8 cellular contexts compared by ENCODE assay signal in the genomic region with DNA sequence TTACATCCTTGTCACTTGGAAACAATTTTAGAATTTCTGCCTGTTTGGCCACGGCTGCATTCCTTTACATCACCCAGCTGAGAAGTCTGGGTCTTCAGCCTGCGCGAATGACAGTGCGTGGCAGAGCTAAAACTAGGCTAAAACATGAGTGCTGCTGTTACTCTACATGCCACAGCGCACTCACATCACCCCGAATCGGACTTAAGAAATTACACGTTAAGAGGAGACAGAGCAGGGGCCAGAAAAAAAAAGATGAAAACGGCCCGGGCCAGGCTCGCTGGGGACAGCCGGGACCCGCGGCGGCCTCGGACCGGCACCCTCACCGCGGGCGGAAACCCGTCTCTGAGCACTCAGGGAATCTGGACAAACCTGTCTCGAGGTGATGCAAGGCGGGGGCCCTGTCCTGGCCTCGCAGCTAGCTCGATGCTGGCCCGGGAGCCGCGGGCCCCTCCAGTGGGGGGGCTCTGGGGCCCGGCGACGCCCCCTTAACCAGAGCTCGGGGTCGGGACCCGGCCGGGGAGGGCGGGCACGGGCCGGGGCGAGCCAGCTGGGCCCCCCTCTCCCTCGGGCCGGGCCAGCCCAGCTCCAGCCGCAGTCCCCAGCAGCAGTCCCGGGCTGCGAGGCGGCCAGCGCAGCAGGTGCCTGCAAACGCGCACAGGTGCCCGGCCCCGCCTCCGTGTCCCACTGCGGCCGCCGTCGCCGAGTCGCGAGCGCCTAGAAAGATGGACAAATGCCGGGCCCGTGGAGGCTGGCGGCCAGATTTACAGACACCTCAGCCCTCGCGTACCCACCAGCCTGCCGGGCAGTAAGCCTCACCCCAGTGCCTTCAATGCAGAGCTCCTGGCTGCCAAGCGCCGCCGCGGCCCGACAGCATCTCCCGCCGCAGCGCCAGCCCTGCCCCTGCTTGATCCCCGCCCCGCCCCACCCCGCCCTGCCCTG. TPM values are rescaled to one million over a fixed set of nuclear protein-coding genes. Genes with fewer than 3 reads are reported as not detected.
DNase-seq lines count a peak whose midpoint lies in the region; ATAC-seq and TF ChIP-seq lines count a peak whose summit lies in the region.

A gene (minus strand): TSS at position 879 of the 939 bp plus-strand sequence. CDS start 2,950 bp downstream, outside the sequence.

- 0 to 3% (median 1%) methylated on average over 23 to 76 of the region's 76 CpGs for WGBS in adrenal gland, 4 donors
- 1% methylated on average over 41 to 76 of the region's 76 CpGs for WGBS in heart left ventricle, 4 donors
- WGBS in trophoblast cell (ENCODE audit: extremely low coverage, insufficient coverage, insufficient read length), result no CpG with 5 or more reads among the region's 76 CpGs

- POLR2A ChIA-PET in OCI-LY7 (lab: Charles Lee), result interaction anchor here (0.6 to 2.2 kb wide), 5 partner anchors 8 to 446 kb away, joined by 3 to 9 read pairs (median 5); a partner anchor contains a TSS

- H3K27ac ChIP-seq in ACC112 (ENCODE audit: low read depth, low read length) (peak within 1 kb of the TSS; percentile 85), OCI-LY7 (ENCODE audit: low read depth, low read length, poor library complexity, severe bottlenecking) (peak within 1 kb of the TSS; percentile 49), adrenal gland (peak within 1 kb of the TSS; percentile 63 to 91 (median 88)), heart left ventricle (peak within 1 kb of the TSS; percentile 91 to 98 (median 96)), trophoblast cell (ENCODE audit: low read depth, low read length) (peak within 1 kb of the TSS; percentile 94)

- H2BK12ac ChIP-seq in trophoblast cell (ENCODE audit: low read length), result peak within 1 kb of the TSS; percentile 84

- H3K9me3 ChIP-seq in OCI-LY7 (ENCODE audit: low read length) (no peaks in the 10 kb centered on the region), adrenal gland (replicated peaks in 1 of 3) (no peaks in the 10 kb centered on the region), heart left ventricle (no peaks in the 10 kb centered on the region), trophoblast cell (ENCODE audit: insufficient read depth, low read depth, low read length) (no peaks in the 10 kb centered on the region)

- peaks cover 27% of the 10 kb centered on the region for H3K4me1 ChIP-seq in ACC112 (ENCODE audit: control insufficient read depth, insufficient read depth, low read length, unreplicated experiment)
- H3K4me1 ChIP-seq in OCI-LY7 (ENCODE audit: insufficient read depth, low read length, poor library complexity, severe bottlenecking), result peaks cover 23% of the 10 kb centered on the region
- H3K4me1 ChIP-seq in adrenal gland (replicated peaks in 1 of 2), result peaks cover 12 to 31% of the 10 kb centered on the region in 2 donors
- peaks cover 5 to 44% (median 32%) of the 10 kb centered on the region in 12 donors for H3K4me1 ChIP-seq in heart left ventricle
- H3K4me1 ChIP-seq in trophoblast cell (ENCODE audit: control insufficient read depth in 1 of 2, insufficient read depth in 2 of 2, low read length in 2 of 2), result peaks cover 8 to 16% of the 10 kb centered on the region in 2 experiments

- H3K14ac ChIP-seq in trophoblast cell (ENCODE audit: low read length), result peak within 1 kb of the TSS; percentile 98

- intact Hi-C loops in OCI-LY7 (cut with micrococcal nuclease; ENCODE audit: unreplicated experiment), result loop anchor here (1.0 to 5.0 kb wide), 4 partner anchors 46 to 445 kb away; no protein-coding TSS in a partner anchor
- intact Hi-C loops in adrenal gland (cut with DNase I), result loop anchor here in 1 of 2 donors (10.0 kb wide), 1 partner anchor 68 kb away; a partner anchor contains a TSS
- intact Hi-C loops in heart left ventricle (cut with DNase I), result loop anchor here in 7 of 10 donors (5.0 to 10.0 kb wide), 3 partner anchors 65 to 448 kb away; a partner anchor contains a TSS

- no peak within 1 kb of the TSS for H3K23ac ChIP-seq in trophoblast cell (ENCODE audit: low read length)

- peak within 1 kb of the TSS; percentile 99 for H4K91ac ChIP-seq in trophoblast cell (ENCODE audit: low read depth, low read length)

- H3K79me1 ChIP-seq in trophoblast cell (ENCODE audit: low read length), result peaks cover 23% of the 10 kb centered on the region

- H3K9ac ChIP-seq in trophoblast cell (ENCODE audit: low read length), result peak within 1 kb of the TSS; percentile 78

- H2AK5ac ChIP-seq in trophoblast cell (ENCODE audit: low read length), result peak within 1 kb of the TSS; percentile 99

- H2BK5ac ChIP-seq in trophoblast cell (ENCODE audit: low read depth, low read length, poor library complexity), result peak within 1 kb of the TSS; percentile 95

- DNase-seq in OCI-LY7 (ENCODE audit: low spot score), result peak; percentile 27
- DNase-seq in adrenal gland, result peak in 6 of 7 donors; percentile 30 to 70 (median 36)
- peak in 3 of 5 donors; percentile 35 to 82 (median 51) for DNase-seq in heart left ventricle
- peak; percentile 95 to 97 for DNase-seq in trophoblast cell
- no peak for DNase-seq in NCI-H1694 (lab: John Stamatoyannopoulos, UW)

- peak within 1 kb of the TSS; percentile 82 for H2AFZ ChIP-seq in ACC112 (ENCODE audit: low read length, unreplicated experiment)
- peak within 1 kb of the TSS; percentile 75 for H2AFZ ChIP-seq in OCI-LY7 (ENCODE audit: low read length)
- H2AFZ ChIP-seq in trophoblast cell (ENCODE audit: insufficient read depth, low read length, poor library complexity), result peak within 1 kb of the TSS; percentile 56

- H3K79me2 ChIP-seq in ACC112 (ENCODE audit: control insufficient read depth, insufficient read depth, low read length, unreplicated experiment) (peaks cover 4% of the 10 kb centered on the region), OCI-LY7 (ENCODE audit: insufficient read depth, low read depth, low read length) (no peaks in the 10 kb centered on the region), trophoblast cell (ENCODE audit: control insufficient read depth, insufficient read depth, low read length, poor library complexity) (peaks cover 9% of the 10 kb centered on the region)

- CTCF ChIA-PET in OCI-LY7 (lab: Charles Lee; ENCODE audit: unreplicated experiment), result interaction anchor here (0.6 kb wide), 1 partner anchor 590 kb away, joined by 3 read pairs; no protein-coding TSS in a partner anchor

- peak within 1 kb of the TSS; percentile 98 for H3K4ac ChIP-seq in trophoblast cell (ENCODE audit: low read depth, low read length)

- TF ChIP-seq CTCF in OCI-LY7 (conservative IDR thresholded peaks at IDR 0.05; ENCODE audit: low read length) (no peak), adrenal gland (IDR thresholded peaks at IDR 0.05) (no peak), heart left ventricle (IDR thresholded peaks at IDR 0.05) (no peak)

- H3K4me3 ChIP-seq in ACC112 (ENCODE audit: low read depth, low read length) (peak within 1 kb of the TSS; percentile 93), OCI-LY7 (ENCODE audit: low read depth, low read length, poor library complexity, severe bottlenecking) (peak within 1 kb of the TSS; percentile 82), adrenal gland (peak within 1 kb of the TSS; percentile 35 to 96 (median 86)), heart left ventricle (peak within 1 kb of the TSS; percentile 69 to 97 (median 94)), trophoblast cell (ENCODE audit: low read depth, low read length) (peak within 1 kb of the TSS; percentile 95)

- ATAC-seq in GM18858 (IDR thresholded peaks at IDR 0.05; ENCODE audit: unreplicated experiment) (peak; percentile 8), HG03060 (IDR thresholded peaks at IDR 0.05; ENCODE audit: low read depth, unreplicated experiment) (peak; percentile 4), heart left ventricle (peak in 2 of 4 donors; percentile 34 to 43)

- no TSS peak for BruUV-seq in OCI-LY7 (replicated peaks; lab: Mats Ljungman, UMichigan)

- no peaks in the 10 kb centered on the region for H4K20me1 ChIP-seq in OCI-LY7 (ENCODE audit: insufficient read depth, low read length)

- peak within 1 kb of the TSS; percentile 94 for H4K12ac ChIP-seq in trophoblast cell (ENCODE audit: low read depth, low read length)

- TF ChIP-seq POLR2A in adrenal gland (IDR thresholded peaks at IDR 0.05) (peak in 1 of 2 donors; percentile 2), heart left ventricle (IDR thresholded peaks at IDR 0.05) (no peak)

- peak within 1 kb of the TSS; percentile 97 for H4K8ac ChIP-seq in trophoblast cell (ENCODE audit: low read depth, low read length)

- H3K18ac ChIP-seq in trophoblast cell (ENCODE audit: low read length), result peak within 1 kb of the TSS; percentile 99

- peak within 1 kb of the TSS; percentile 97 for H2BK120ac ChIP-seq in trophoblast cell (ENCODE audit: insufficient read depth, low read length, poor library complexity)

- H3K36me3 ChIP-seq in ACC112 (ENCODE audit: insufficient read depth, low read length), result no peaks in the 10 kb centered on the region
- H3K36me3 ChIP-seq in OCI-LY7 (ENCODE audit: insufficient read depth, low read length), result peaks cover 3% of the 10 kb centered on the region; the same call in 1 of the 2 replicates
- peaks cover 0 to 6% of the 10 kb centered on the region in 2 donors for H3K36me3 ChIP-seq in adrenal gland (replicated peaks in 1 of 2)
- peaks cover 0 to 25% (median 19%) of the 10 kb centered on the region in 9 donors for H3K36me3 ChIP-seq in heart left ventricle
- peaks cover 3 to 5% of the 10 kb centered on the region in 2 experiments for H3K36me3 ChIP-seq in trophoblast cell (ENCODE audit: control insufficient read depth in 1 of 2, insufficient read depth in 2 of 2, low read length in 2 of 2)

- H3K27me3 ChIP-seq in ACC112 (ENCODE audit: insufficient read depth, low read length) (no peaks in the 10 kb centered on the region), adrenal gland (no peaks in the 10 kb centered on the region), heart left ventricle (no peaks in the 10 kb centered on the region), trophoblast cell (ENCODE audit: insufficient read depth, low read length) (no peaks in the 10 kb centered on the region)

- no peaks in the 10 kb centered on the region for H3K9me2 ChIP-seq in OCI-LY7 (ENCODE audit: insufficient read depth, low read length)

- H3K4me2 ChIP-seq in OCI-LY7 (ENCODE audit: low read length) (peak within 1 kb of the TSS; percentile 96), trophoblast cell (ENCODE audit: low read length) (peak within 1 kb of the TSS; percentile 84)

RNA-seq across cellular contexts. Expression of the gene that starts here (rescaled TPM):
- 12.4 and 12.7 TPM in 2 replicates for total RNA-seq in OCI-LY7 (2014; rRNA removed; shearing (Covaris generic))
- total RNA-seq in OCI-LY7 (2022) (17.9 and 18.7 TPM in 2 replicates), adrenal gland (10 to 100 TPM; 25.4 to 40.9 (median 32.4) TPM), heart left ventricle (100 to 1,000 TPM in 3 of 9 donors, 10 to 100 TPM in 6; 47.5 to 108 (median 84.2) TPM)
- polyA plus RNA-seq in adrenal gland (10 to 100 TPM; 16.0 to 43.5 (median 16.8) TPM), heart left ventricle (10 to 100 TPM; 33.6 to 65.8 TPM)
- 35.9 and 37.5 TPM in 2 replicates for polyA plus RNA-seq in trophoblast cell (2013)
